ENCODE assay signal across 11 cellular contexts in the genomic region with DNA sequence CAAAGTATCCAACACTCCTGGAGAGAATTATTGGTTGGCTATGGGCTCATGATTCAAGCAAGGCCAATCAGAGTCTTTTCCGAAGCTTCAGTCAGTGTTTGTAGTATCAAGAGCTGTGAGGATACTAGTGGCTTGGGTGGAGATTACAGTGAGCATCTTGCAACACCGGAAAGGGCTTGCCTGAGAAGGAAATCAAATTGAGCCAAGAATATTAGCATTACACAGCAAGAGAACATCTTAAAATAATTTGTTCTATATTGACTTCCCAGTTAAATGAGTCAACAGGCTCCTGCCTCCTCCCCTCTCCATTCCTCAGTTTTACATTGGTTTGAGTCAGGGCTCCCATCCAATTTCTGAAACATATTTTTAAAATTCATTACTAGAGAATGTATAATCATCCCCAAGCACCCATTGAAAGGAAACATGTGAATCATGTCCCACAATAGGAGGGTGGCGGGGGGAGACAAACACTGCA.
DNase-seq lines count a peak whose midpoint lies in the region; ATAC-seq and TF ChIP-seq lines count a peak whose summit lies in the region.
"Had no signal": no experiment of that assay in that cellular context is flagged by ENCODE, and none has a peak within 500 bp of the region (broad histone marks: within the 10 kb centered on the region; RNA-seq: fewer than 3 reads in every experiment).

No MANE protein-coding gene starts in this region.

- H3K27me3 ChIP-seq in right cardiac atrium (ENCODE audit: control insufficient read depth, insufficient read depth): no peaks in the 10 kb centered on the region

- H3K4me1 ChIP-seq in right cardiac atrium (ENCODE audit: control insufficient read depth, insufficient read depth, low read length): no peaks in the 10 kb centered on the region

- TF ChIP-seq CTCF in astrocyte of the spinal cord (IDR thresholded peaks at IDR 0.05; ENCODE audit: low read depth, low read length): no peak

- DNase-seq in stimulated activated CD4-positive, alpha-beta T cell treated with anti-CD3 and anti-CD28 coated beads, Interleukin-2, amount 100 ng/mL, for 24 hours: peak; percentile 16 to 19
- DNase-seq in stimulated activated CD4-positive, alpha-beta T cell treated with anti-CD3 and anti-CD28 coated beads, Interleukin-4, amount 100 ng/mL, for 1 hour: no peak
- DNase-seq in astrocyte of the spinal cord (ENCODE audit: low read depth, low spot score) (peak; percentile 56), right cardiac atrium (peak in 1 of 3 donors; percentile 20), left lobe of liver (ENCODE audit: low spot score) (no peak)
- no peak for DNase-seq in activated CD8-positive, alpha-beta memory T cell treated with anti-CD3 and anti-CD28 coated beads, Interleukin-2, amount 50 U/mL, for 48 hours
- no peak for DNase-seq in NK-92 treated with Interleukin-12 subunit alpha and Interleukin-12 subunit beta, amount 100 ng/mL, for 24 hours (lab: John Stamatoyannopoulos, UW)
- DNase-seq: CD4-positive, alpha-beta memory T cell; NCI-H1092; substantia nigra had no signal

- H3K4me3 ChIP-seq in astrocyte of the spinal cord (ENCODE audit: low read depth, low read length) (no peak overlapping the region), right cardiac atrium (ENCODE audit: low read length) (no peak overlapping the region)

- 55% methylated on average over 3 of the region's 3 CpGs for WGBS in right cardiac atrium

- in situ Hi-C loops in astrocyte of the spinal cord (cut with HindIII; ENCODE audit: low sequenced_read_pairs): no loop called here

- intact Hi-C loops in right cardiac atrium (cut with DNase I): loop anchor here in 1 of 4 donors (10.0 kb wide), 2 partner anchors 123 to 303 kb away; a partner anchor contains a TSS

- ATAC-seq in right cardiac atrium (peak; percentile 88 to 99), left lobe of liver (no peak), HG03565 (IDR thresholded peaks at IDR 0.05; ENCODE audit: unreplicated experiment) (no peak)

- H3K9me3 ChIP-seq in right cardiac atrium (ENCODE audit: control insufficient read depth, low read length): no peaks in the 10 kb centered on the region

- peak overlapping the region; percentile 58 for H3K27ac ChIP-seq in right cardiac atrium (ENCODE audit: low read length)

Comparison
In these comparisons a context has a peak if more than half of its experiments do, and no peak if none do; other contexts are left out.
1. DNase-seq: peak in stimulated activated CD4-positive, alpha-beta T cell treated with anti-CD3 and anti-CD28 coated beads, Interleukin-2, amount 100 ng/mL, for 24 hours (2 of 2) and astrocyte of the spinal cord (single experiment); none in stimulated activated CD4-positive, alpha-beta T cell treated with anti-CD3 and anti-CD28 coated beads, Interleukin-4, amount 100 ng/mL, for 1 hour (single experiment), activated CD8-positive, alpha-beta memory T cell treated with anti-CD3 and anti-CD28 coated beads, Interleukin-2, amount 50 U/mL, for 48 hours (single experiment), NK-92 treated with Interleukin-12 subunit alpha and Interleukin-12 subunit beta, amount 100 ng/mL, for 24 hours (single experiment) and left lobe of liver (single experiment).
2. ATAC-seq: peak in right cardiac atrium (2 of 2); none in left lobe of liver (single experiment) and HG03565 (single experiment).